In the genomic region with DNA sequence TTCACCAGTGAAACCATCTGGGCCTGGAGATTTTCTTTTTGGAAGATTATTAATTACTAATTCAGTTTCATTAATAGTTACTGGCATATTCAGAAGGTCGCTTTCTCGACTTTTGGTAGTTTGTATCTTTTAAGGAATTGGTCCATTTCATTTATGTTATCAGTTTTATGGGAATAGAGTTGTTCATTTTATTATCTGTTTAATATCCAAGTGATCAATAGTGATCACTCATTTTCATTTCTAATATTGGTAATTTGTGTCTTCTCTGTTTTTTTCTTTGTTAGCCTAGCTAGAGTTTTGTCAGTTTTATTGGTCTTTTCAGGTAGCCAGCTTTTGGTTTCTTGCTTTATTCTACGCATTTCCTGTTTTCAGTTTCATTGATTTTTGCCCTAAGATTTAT, we compare ENCODE assay signal across 18 cellular contexts. TPM values are rescaled to one million over a fixed set of nuclear protein-coding genes. Genes with fewer than 3 reads are reported as not detected.
DNase-seq lines count a peak whose midpoint lies in the region; ATAC-seq and TF ChIP-seq lines count a peak whose summit lies in the region.
"Had no signal": no experiment of that assay in that cellular context is flagged by ENCODE, and none has a peak within 500 bp of the region (broad histone marks: within the 10 kb centered on the region; RNA-seq: fewer than 3 reads in every experiment).

No MANE protein-coding gene starts in this region.

- no peak for ATAC-seq in activated T-cell treated with anti-CD3 and anti-CD28 coated beads, Interleukin-2, amount 50 U/mL, for 72 hours (replicated peaks in 1 of 2)
- ATAC-seq: Right ventricle myocardium inferior had no signal

- peaks cover 75% of the 10 kb centered on the region for H3K4me1 Mint-ChIP-seq in activated T-cell treated with anti-CD3 and anti-CD28 coated beads, Interleukin-2, amount 50 U/mL, for 24 hours (ENCODE audit: low read depth)
- peaks cover 64% of the 10 kb centered on the region for H3K4me1 Mint-ChIP-seq in activated T-cell treated with anti-CD3 and anti-CD28 coated beads, Interleukin-2, amount 50 U/mL, for 72 hours (ENCODE audit: low read depth)
- peaks cover 55% of the 10 kb centered on the region for H3K4me1 Mint-ChIP-seq in endothelial cell (ENCODE audit: unreplicated experiment)

- H3K36me3 ChIP-seq in KMS-11 (ENCODE audit: insufficient read depth): no peaks in the 10 kb centered on the region
- no peaks in the 10 kb centered on the region for H3K36me3 ChIP-seq in spleen
- no peaks in the 10 kb centered on the region for H3K36me3 ChIP-seq in adrenal gland (replicated peaks in 1 of 2)

- H3K4me2 ChIP-seq in KMS-11: peak overlapping the region; percentile 14

- H3K27ac ChIP-seq in KMS-11 (no peak overlapping the region), spleen (peak overlapping the region in 5 of 8 donors; percentile 16 to 49 (median 19)), adrenal gland (peak overlapping the region in 1 of 5 donors; percentile 24)

- H3K4me1 ChIP-seq in KMS-11 (ENCODE audit: low read depth, poor library complexity, severe bottlenecking) (peaks cover 23% of the 10 kb centered on the region), spleen (peaks cover 22 to 100% (median 92%) of the 10 kb centered on the region in 6 donors), adrenal gland (replicated peaks in 1 of 2) (peaks cover 44 to 98% of the 10 kb centered on the region in 2 donors)

- H3K9me3 ChIP-seq in spleen: no peaks in the 10 kb centered on the region
- no peaks in the 10 kb centered on the region for H3K9me3 ChIP-seq in adrenal gland (replicated peaks in 1 of 3)

- H3K27me3 ChIP-seq in KMS-11 (ENCODE audit: insufficient read depth, low read depth): no peaks in the 10 kb centered on the region
- no peaks in the 10 kb centered on the region for H3K27me3 ChIP-seq in spleen (replicated peaks in 1 of 7)
- no peaks in the 10 kb centered on the region for H3K27me3 ChIP-seq in adrenal gland

- WGBS in spleen, 5 donors: 87 to 89% (median 88%) methylated on average over 3 of the region's 3 CpGs
- 82 to 89% (median 84%) methylated on average over 3 of the region's 3 CpGs for WGBS in adrenal gland, 4 donors

- no peak for TF ChIP-seq POLR2A in spleen (IDR thresholded peaks at IDR 0.05)
- no peak for TF ChIP-seq POLR2A in adrenal gland (IDR thresholded peaks at IDR 0.05)

- no peaks in the 10 kb centered on the region for H3K27me3 Mint-ChIP-seq in activated T-cell treated with anti-CD3 and anti-CD28 coated beads, Interleukin-2, amount 50 U/mL, for 24 hours
- no peaks in the 10 kb centered on the region for H3K27me3 Mint-ChIP-seq in activated T-cell treated with anti-CD3 and anti-CD28 coated beads, Interleukin-2, amount 50 U/mL, for 72 hours (ENCODE audit: low read depth)
- H3K27me3 Mint-ChIP-seq in endothelial cell (ENCODE audit: unreplicated experiment): no peaks in the 10 kb centered on the region

- no peak for DNase-seq in activated T-cell treated with anti-CD3 and anti-CD28 coated beads, Interleukin-2, amount 50 U/mL, for 24 hours
- DNase-seq in activated T-cell treated with anti-CD3 and anti-CD28 coated beads, Interleukin-2, amount 50 U/mL, for 72 hours: no peak
- no peak for DNase-seq in endothelial cell (ENCODE audit: low spot score)
- no peak for DNase-seq in spleen
- no peak for DNase-seq in adrenal gland
- DNase-seq in glomerular visceral epithelial cell (ENCODE audit: extremely low spot score): no peak
- DNase-seq in GF-D8 (lab: John Stamatoyannopoulos, UW): no peak
- DNase-seq: activated CD4-positive, alpha-beta T cell treated with anti-CD3 and anti-CD28 coated beads, Interleukin-2, amount 50 U/mL, for 4 hours; activated T-cell treated with anti-CD3 and anti-CD28 coated beads, Interleukin-2, amount 50 U/mL, for 48 hours; DMS53; Kasumi-1; kidney; NCI-H1105; NCI-H524; stimulated activated CD4-positive, alpha-beta T cell treated with anti-CD3 and anti-CD28 coated beads, Interleukin-1b, Interleukin-23, amount 100 ng/mL, for 48 hours; SW 1271 had no signal

- H3K9ac ChIP-seq in KMS-11: no peak overlapping the region

- peaks cover 97% of the 10 kb centered on the region for H3K79me2 ChIP-seq in KMS-11 (ENCODE audit: insufficient read depth, low read depth)

- H3K27ac Mint-ChIP-seq in activated T-cell treated with anti-CD3 and anti-CD28 coated beads, Interleukin-2, amount 50 U/mL, for 24 hours: peak overlapping the region; percentile 4
- H3K27ac Mint-ChIP-seq in activated T-cell treated with anti-CD3 and anti-CD28 coated beads, Interleukin-2, amount 50 U/mL, for 72 hours: no peak overlapping the region
- H3K27ac Mint-ChIP-seq in endothelial cell (ENCODE audit: unreplicated experiment): peak overlapping the region; percentile 34

- no peak overlapping the region for H3K4me3 Mint-ChIP-seq in activated T-cell treated with anti-CD3 and anti-CD28 coated beads, Interleukin-2, amount 50 U/mL, for 24 hours
- peak overlapping the region in 1 of 2 donors; percentile 50 for H3K4me3 Mint-ChIP-seq in activated T-cell treated with anti-CD3 and anti-CD28 coated beads, Interleukin-2, amount 50 U/mL, for 72 hours
- H3K4me3 Mint-ChIP-seq in endothelial cell (ENCODE audit: unreplicated experiment): no peak overlapping the region

- H4K20me1 ChIP-seq in KMS-11 (ENCODE audit: insufficient read depth): peaks cover 21% of the 10 kb centered on the region; the same call in 1 of the 2 replicates

- no peak overlapping the region for H2AFZ ChIP-seq in KMS-11 (ENCODE audit: low read depth)

- H3K4me3 ChIP-seq in KMS-11 (IDR thresholded peaks at IDR 0.05; ENCODE audit: insufficient read depth, low read depth, low read length) (no peak overlapping the region), spleen (no peak overlapping the region), adrenal gland (no peak overlapping the region)

- no peak for TF ChIP-seq CTCF in KMS-11 (conservative IDR thresholded peaks at IDR 0.05; ENCODE audit: low read depth, low read length)
- TF ChIP-seq CTCF in endothelial cell (IDR thresholded peaks at IDR 0.05; ENCODE audit: unreplicated experiment): no peak
- TF ChIP-seq CTCF in spleen (IDR thresholded peaks at IDR 0.05 in 8 of 11, conservative IDR thresholded peaks at IDR 0.05 in 3 of 11): no peak
- TF ChIP-seq CTCF in adrenal gland (IDR thresholded peaks at IDR 0.05): no peak

- H3K36me3 Mint-ChIP-seq in activated T-cell treated with anti-CD3 and anti-CD28 coated beads, Interleukin-2, amount 50 U/mL, for 24 hours (ENCODE audit: low read depth): peaks cover 6% of the 10 kb centered on the region
- no peaks in the 10 kb centered on the region for H3K36me3 Mint-ChIP-seq in activated T-cell treated with anti-CD3 and anti-CD28 coated beads, Interleukin-2, amount 50 U/mL, for 72 hours (ENCODE audit: insufficient read depth in 2 of 2)
- no peaks in the 10 kb centered on the region for H3K36me3 Mint-ChIP-seq in endothelial cell (ENCODE audit: low read depth, unreplicated experiment)

- intact Hi-C loops in spleen (cut with DNase I; ENCODE audit: low total_unique reads) (no loop called here), adrenal gland (cut with DNase I) (no loop called here)

- H3K9me3 Mint-ChIP-seq in activated T-cell treated with anti-CD3 and anti-CD28 coated beads, Interleukin-2, amount 50 U/mL, for 24 hours: no peaks in the 10 kb centered on the region
- H3K9me3 Mint-ChIP-seq in activated T-cell treated with anti-CD3 and anti-CD28 coated beads, Interleukin-2, amount 50 U/mL, for 72 hours: no peaks in the 10 kb centered on the region
- no peaks in the 10 kb centered on the region for H3K9me3 Mint-ChIP-seq in endothelial cell (ENCODE audit: unreplicated experiment)

RNA-seq across cellular contexts. Expression of a gene that starts 31.0 kb away (rescaled TPM):
- 10 to 100 TPM; 44.9 to 49.6 TPM for total RNA-seq in activated T-cell treated with anti-CD3 and anti-CD28 coated beads, Interleukin-2, amount 50 U/mL, for 72 hours
- total RNA-seq in endothelial cell (ENCODE audit: unreplicated experiment) (66.3 TPM), spleen (10 to 100 TPM; 47.6 to 87.4 (median 77.6) TPM), adrenal gland (10 to 100 TPM; 38.0 to 81.2 (median 63.9) TPM)
- polyA plus RNA-seq in spleen (1 to 10 TPM; 7.1 to 9.2 (median 8.2) TPM), adrenal gland (10 to 100 TPM; 20.7 to 37.6 (median 25.5) TPM)
